In the genomic region with DNA sequence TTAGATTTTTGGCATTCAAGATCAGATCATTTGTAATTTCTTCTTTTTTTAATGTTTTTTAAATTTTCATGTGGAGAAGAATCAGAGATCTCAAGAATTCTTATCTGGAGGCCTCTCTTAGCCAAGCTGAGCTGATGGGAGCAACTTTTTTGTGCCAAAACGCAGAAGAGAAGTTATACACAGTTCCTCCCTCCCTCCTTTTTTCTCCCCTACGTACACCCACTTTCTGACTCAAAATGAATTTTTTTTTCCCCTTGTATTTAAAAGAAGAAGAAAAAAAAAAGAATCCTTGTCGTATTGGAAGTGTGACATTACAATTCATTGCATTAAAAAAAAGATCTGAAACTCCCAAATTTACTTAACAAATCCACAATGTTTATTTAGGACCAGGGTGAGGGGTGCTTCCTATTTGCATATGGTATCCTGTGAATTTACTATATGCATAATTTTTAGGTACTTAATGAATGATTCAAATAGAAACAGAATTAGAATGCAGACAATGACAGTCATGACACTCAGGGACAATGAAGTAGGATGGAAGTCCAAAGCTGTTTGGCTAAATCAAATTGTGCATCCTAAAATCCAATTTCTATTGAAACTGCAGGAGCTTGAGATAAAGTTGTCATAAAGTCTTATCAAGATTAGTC, we compare ENCODE assay signal across 27 cellular contexts.
"Had no signal": no experiment of that assay in that cellular context is flagged by ENCODE, and none has a peak within 500 bp of the region (broad histone marks: within the 10 kb centered on the region; RNA-seq: fewer than 3 reads in every experiment).

No MANE protein-coding gene starts in this region.

- H3K4me2 ChIP-seq: neural progenitor cell had no signal

- H3K9me3 ChIP-seq: ascending aorta, breast epithelium, gastrocnemius medialis, prostate gland, right atrium auricular region, testis, upper lobe of left lung had no signal

- H3K4me3 ChIP-seq: ascending aorta, breast epithelium, gastrocnemius medialis, neural progenitor cell, prostate gland, right atrium auricular region, testis, upper lobe of left lung had no signal

- ATAC-seq: activated CD4-positive, CD25-positive, alpha-beta regulatory T cell treated with anti-CD3 and anti-CD28 coated beads, Interleukin-2, amount 50 U/mL, for 24 hours; gastrocnemius medialis; left lobe of liver had no signal

- H3K27ac ChIP-seq: neural progenitor cell, prostate gland, testis, upper lobe of left lung had no signal

- H3K4me1 ChIP-seq: breast epithelium, prostate gland had no signal

- H2AFZ ChIP-seq: neural progenitor cell had no signal

- H3K27ac Mint-ChIP-seq: activated naive CD4-positive, alpha-beta T cell treated with anti-CD3 and anti-CD28 coated beads, Interleukin-2, amount 50 U/mL, for 24 hours; neural progenitor cell; stimulated activated naive CD8-positive, alpha-beta T cell treated with anti-CD3 and anti-CD28 coated beads, Interleukin-15, Interleukin-2, amounts not matched to agents 100 ng/mL and 50 ng/mL, for 24 hours had no signal

- H3K9ac ChIP-seq: neural progenitor cell had no signal

- H3K27me3 ChIP-seq: ascending aorta, breast epithelium, gastrocnemius medialis, right atrium auricular region, testis, upper lobe of left lung had no signal

- DNase-seq: activated CD4-positive, alpha-beta T cell treated with anti-CD3 and anti-CD28 coated beads, Interleukin-2, amount 50 U/mL, for 1 hour; activated CD8-positive, alpha-beta memory T cell treated with anti-CD3 and anti-CD28 coated beads for 24 hours; activated CD8-positive, alpha-beta memory T cell treated with anti-CD3 and anti-CD28 coated beads, Interleukin-2, amount 50 U/mL, for 48 hours; activated effector memory CD4-positive, alpha-beta T cell treated with anti-CD3 and anti-CD28 coated beads, Interleukin-2, amount 50 U/mL, for 16 hours; activated T-cell treated with anti-CD3 and anti-CD28 coated beads, Interleukin-2, amount 50 U/mL, for 48 hours; cerebellar nuclear complex; cortex of kidney; erythroblast; gastrocnemius medialis; head of caudate nucleus; kidney; stimulated activated CD4-positive, alpha-beta T cell treated with anti-CD3 and anti-CD28 coated beads, Interleukin-12 subunit alpha, Interleukin-12 subunit beta, amount 100 ng/mL, for 4 hours; stimulated activated CD4-positive, alpha-beta T cell treated with anti-CD3 and anti-CD28 coated beads, Interleukin-1b, Interleukin-23, amount 100 ng/mL, for 48 hours; stimulated activated CD8-positive, alpha-beta memory T cell treated with anti-CD3 and anti-CD28 coated beads, Interleukin-4, amount 100 ng/mL, for 48 hours; T-helper 1 cell; T-helper 9 cell; testis; upper lobe of left lung had no signal

- H3K9me3 Mint-ChIP-seq: activated naive CD4-positive, alpha-beta T cell treated with anti-CD3 and anti-CD28 coated beads, Interleukin-2, amount 50 U/mL, for 24 hours; stimulated activated naive CD8-positive, alpha-beta T cell treated with anti-CD3 and anti-CD28 coated beads, Interleukin-15, Interleukin-2, amounts not matched to agents 100 ng/mL and 50 ng/mL, for 24 hours had no signal

- H3K36me3 Mint-ChIP-seq: activated naive CD4-positive, alpha-beta T cell treated with anti-CD3 and anti-CD28 coated beads, Interleukin-2, amount 50 U/mL, for 24 hours; neural progenitor cell had no signal

- H3K36me3 ChIP-seq: ascending aorta, breast epithelium, gastrocnemius medialis, neural progenitor cell, prostate gland, right atrium auricular region, upper lobe of left lung had no signal

- H3K4me1 Mint-ChIP-seq: activated naive CD4-positive, alpha-beta T cell treated with anti-CD3 and anti-CD28 coated beads, Interleukin-2, amount 50 U/mL, for 24 hours had no signal

- H3K4me3 Mint-ChIP-seq: activated naive CD4-positive, alpha-beta T cell treated with anti-CD3 and anti-CD28 coated beads, Interleukin-2, amount 50 U/mL, for 24 hours; neural progenitor cell; stimulated activated naive CD8-positive, alpha-beta T cell treated with anti-CD3 and anti-CD28 coated beads, Interleukin-15, Interleukin-2, amounts not matched to agents 100 ng/mL and 50 ng/mL, for 24 hours had no signal
